8 cellular contexts compared by ENCODE assay signal in genomic region chr4:54099287-54099958, GRCh38. TPM values are rescaled to one million over a fixed set of nuclear protein-coding genes. Genes with fewer than 3 reads are reported as not detected.
DNase-seq lines count a peak whose midpoint lies in the region; ATAC-seq lines count a peak whose summit lies in the region.

No MANE protein-coding gene starts in this region.

- peak in 1 of 2 donors; percentile 11 for ATAC-seq in activated T-cell treated with anti-CD3 and anti-CD28 coated beads, Interleukin-2, amount 50 U/mL, for 4 hours
- peak; percentile 16 for ATAC-seq in activated CD8-positive, alpha-beta T cell treated with anti-CD3 and anti-CD28 coated beads, Interleukin-2, amount 10 ng/mL, durations not matched to agents 7 days and 5 days
- ATAC-seq in GM21619 (IDR thresholded peaks at IDR 0.05; ENCODE audit: unreplicated experiment) = no peak
- ATAC-seq in GM18870 (IDR thresholded peaks at IDR 0.05; ENCODE audit: unreplicated experiment) = no peak

- H3K9me3 Mint-ChIP-seq in activated T-cell treated with anti-CD3 and anti-CD28 coated beads, Interleukin-2, amount 50 U/mL, for 4 hours = no peaks in the 10 kb centered on the region
- H3K9me3 Mint-ChIP-seq in activated CD8-positive, alpha-beta T cell treated with anti-CD3 and anti-CD28 coated beads, Interleukin-2, amount 10 ng/mL, durations not matched to agents 7 days and 5 days (ENCODE audit: insufficient read depth) = no peaks in the 10 kb centered on the region

- H3K4me1 Mint-ChIP-seq in activated T-cell treated with anti-CD3 and anti-CD28 coated beads, Interleukin-2, amount 50 U/mL, for 4 hours (ENCODE audit: low read depth) = peaks cover 34% of the 10 kb centered on the region
- H3K4me1 Mint-ChIP-seq in activated CD8-positive, alpha-beta T cell treated with anti-CD3 and anti-CD28 coated beads, Interleukin-2, amount 10 ng/mL, durations not matched to agents 7 days and 5 days (ENCODE audit: low read depth) = peaks cover 43% of the 10 kb centered on the region

- H3K27ac Mint-ChIP-seq in activated CD8-positive, alpha-beta T cell treated with anti-CD3 and anti-CD28 coated beads, Interleukin-2, amount 10 ng/mL, durations not matched to agents 7 days and 5 days = no peak overlapping the region

- CTCF ChIA-PET in activated CD8-positive, alpha-beta T cell treated with anti-CD3 and anti-CD28 coated beads, Interleukin-2, amount 10 ng/mL, durations not matched to agents 7 days and 5 days (lab: Charles Lee) = interaction anchor here (1.0 to 1.2 kb wide), 2 partner anchors 134 kb away, joined by 5 to 7 read pairs; no protein-coding TSS in a partner anchor

- H3K9me3 ChIP-seq in iPS-20b (ENCODE audit: insufficient read depth, low read depth, low read length) = no peaks in the 10 kb centered on the region; the same call in 1 of the 2 replicates
- H3K9me3 ChIP-seq in thymus (ENCODE audit: control insufficient read depth) = peaks cover 4% of the 10 kb centered on the region

- no peak for DNase-seq in activated T-cell treated with anti-CD3 and anti-CD28 coated beads, Interleukin-2, amount 50 U/mL, for 4 hours
- DNase-seq in activated T-cell treated with anti-CD3 and anti-CD28 coated beads for 4 hours (no peak), NCI-H82 (lab: John Stamatoyannopoulos, UW) (no peak)
- no peak for DNase-seq in activated CD8-positive, alpha-beta T cell treated with anti-CD3 and anti-CD28 coated beads, Interleukin-2, amount 10 ng/mL, durations not matched to agents 7 days and 5 days

- H3K4me1 ChIP-seq in iPS-20b (ENCODE audit: insufficient read depth, low read length) = peaks cover 45% of the 10 kb centered on the region
- H3K4me1 ChIP-seq in thymus (ENCODE audit: control insufficient read depth, insufficient read depth, low read length) = peaks cover 3% of the 10 kb centered on the region

- POLR2A ChIA-PET in activated CD8-positive, alpha-beta T cell treated with anti-CD3 and anti-CD28 coated beads, Interleukin-2, amount 10 ng/mL, durations not matched to agents 7 days and 5 days (lab: Charles Lee) = interaction anchor here (0.9 to 1.7 kb wide), 2 partner anchors 35 to 36 kb away, joined by 4 to 8 read pairs; partner anchors contain the start of gene CHIC2

- peaks cover 89% of the 10 kb centered on the region for H3K27me3 Mint-ChIP-seq in activated T-cell treated with anti-CD3 and anti-CD28 coated beads, Interleukin-2, amount 50 U/mL, for 4 hours (ENCODE audit: low read depth)
- peaks cover 88% of the 10 kb centered on the region for H3K27me3 Mint-ChIP-seq in activated CD8-positive, alpha-beta T cell treated with anti-CD3 and anti-CD28 coated beads, Interleukin-2, amount 10 ng/mL, durations not matched to agents 7 days and 5 days (ENCODE audit: low read depth)

- peak overlapping the region; percentile 56 for H3K4me3 Mint-ChIP-seq in activated T-cell treated with anti-CD3 and anti-CD28 coated beads, Interleukin-2, amount 50 U/mL, for 4 hours
- H3K4me3 Mint-ChIP-seq in activated CD8-positive, alpha-beta T cell treated with anti-CD3 and anti-CD28 coated beads, Interleukin-2, amount 10 ng/mL, durations not matched to agents 7 days and 5 days = peak overlapping the region; percentile 45

- 2% methylated on average over 26 of the region's 26 CpGs for WGBS in thymus

- H3K27me3 ChIP-seq in iPS-20b (ENCODE audit: insufficient read depth, low read length) (peaks cover 100% of the 10 kb centered on the region), thymus (ENCODE audit: control insufficient read depth, insufficient read depth) (peaks cover 97% of the 10 kb centered on the region)

- H3K27ac ChIP-seq in iPS-20b (ENCODE audit: low read length) = no peak overlapping the region
- no peak overlapping the region for H3K27ac ChIP-seq in thymus (ENCODE audit: low read depth)

- H3K36me3 ChIP-seq in iPS-20b (ENCODE audit: insufficient read depth, low read depth, low read length) (no peaks in the 10 kb centered on the region), thymus (ENCODE audit: control insufficient read depth, insufficient read depth) (no peaks in the 10 kb centered on the region)

- no peaks in the 10 kb centered on the region for H3K36me3 Mint-ChIP-seq in activated T-cell treated with anti-CD3 and anti-CD28 coated beads, Interleukin-2, amount 50 U/mL, for 4 hours (ENCODE audit: insufficient read depth)
- no peaks in the 10 kb centered on the region for H3K36me3 Mint-ChIP-seq in activated CD8-positive, alpha-beta T cell treated with anti-CD3 and anti-CD28 coated beads, Interleukin-2, amount 10 ng/mL, durations not matched to agents 7 days and 5 days (ENCODE audit: low read depth)

- H3K9ac ChIP-seq in iPS-20b (ENCODE audit: low read depth, low read length) = no peak overlapping the region

- H3K4me3 ChIP-seq in iPS-20b (ENCODE audit: low read length) (peak overlapping the region; percentile 48), thymus (ENCODE audit: low read length) (peak overlapping the region; percentile 27)

RNA-seq across cellular contexts. Expression of gene GSX2, which starts 0.5 kb away (rescaled TPM):
- total RNA-seq in activated T-cell treated with anti-CD3 and anti-CD28 coated beads, Interleukin-2, amount 50 U/mL, for 4 hours = not detected
- not detected for total RNA-seq in activated CD8-positive, alpha-beta T cell treated with anti-CD3 and anti-CD28 coated beads, Interleukin-2, amount 10 ng/mL, durations not matched to agents 7 days and 5 days
- 0.14 TPM for polyA plus RNA-seq in thymus

RNA-seq across cellular contexts. Expression of gene CHIC2, which starts 35.0 kb away (rescaled TPM):
- 10 to 100 TPM; 25.6 to 28.8 (median 27.7) TPM for total RNA-seq in activated T-cell treated with anti-CD3 and anti-CD28 coated beads, Interleukin-2, amount 50 U/mL, for 4 hours
- total RNA-seq in activated CD8-positive, alpha-beta T cell treated with anti-CD3 and anti-CD28 coated beads, Interleukin-2, amount 10 ng/mL, durations not matched to agents 7 days and 5 days = 10 to 100 TPM; 14.6 to 17.1 TPM
- polyA plus RNA-seq in thymus = 25.9 TPM
